In the genomic region with DNA sequence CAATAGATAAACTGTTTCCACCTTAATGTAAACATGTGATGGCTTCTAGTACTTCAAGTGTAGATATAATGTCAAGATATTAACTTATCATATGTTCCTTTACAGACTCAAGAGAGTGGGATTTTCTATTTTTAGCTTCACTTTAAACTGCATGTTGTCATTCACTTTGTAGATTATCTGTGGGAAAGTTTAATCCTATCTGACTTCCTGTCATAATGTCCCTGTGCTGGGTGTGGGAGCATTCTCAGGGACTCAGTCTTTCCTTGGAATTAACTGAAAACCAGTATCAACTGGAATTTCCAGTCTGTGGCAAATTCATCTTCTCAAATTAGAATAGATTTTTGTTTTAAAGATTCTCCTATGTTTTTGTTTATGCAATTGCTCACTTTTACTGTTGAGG, we compare ENCODE assay signal across 26 cellular contexts.
"Had no signal": no experiment of that assay in that cellular context is flagged by ENCODE, and none has a peak within 500 bp of the region (broad histone marks: within the 10 kb centered on the region; RNA-seq: fewer than 3 reads in every experiment).

No MANE protein-coding gene starts in this region.

- H3K9me3 ChIP-seq: left lung, lower lobe of right lung, neutrophil, psoas muscle, right atrium auricular region, tibial nerve, upper lobe of left lung, vagina had no signal

- H2AFZ ChIP-seq: neural progenitor cell, parathyroid adenoma had no signal

- H3K9ac ChIP-seq: neural progenitor cell, parathyroid adenoma had no signal

- H3K36me3 ChIP-seq: left lung, lower lobe of right lung, neural progenitor cell, neutrophil, right atrium auricular region, tibial nerve, upper lobe of left lung, vagina had no signal

- H3K27ac ChIP-seq: left lung, lower lobe of right lung, neural progenitor cell, neutrophil, parathyroid adenoma, psoas muscle, right atrium auricular region, tibial nerve, upper lobe of left lung, vagina had no signal

- DNase-seq: hippocampal formation; kidney; left colon; left lung; lower lobe of right lung; mammary epithelial cell; naive thymus-derived CD8-positive, alpha-beta T cell; occipital lobe; psoas muscle; small intestine; stimulated activated CD4-positive, alpha-beta T cell treated with anti-CD3 and anti-CD28 coated beads, Interleukin-1b, Interleukin-23, amount 100 ng/mL, for 48 hours; stimulated activated CD4-positive, alpha-beta T cell treated with anti-CD3 and anti-CD28 coated beads, Interleukin-2, amount 100 ng/mL, for 48 hours; stimulated activated CD4-positive, alpha-beta T cell treated with anti-CD3 and anti-CD28 coated beads, Interleukin-4, amount 100 ng/mL, for 4 hours; stimulated activated CD8-positive, alpha-beta memory T cell treated with anti-CD3 and anti-CD28 coated beads, Interleukin-4, amount 100 ng/mL, for 48 hours; stimulated activated naive CD4-positive, alpha-beta T cell treated with Interleukin-2 at 50 U/mL for 16 hours; stimulated activated naive CD8-positive, alpha-beta T cell treated with anti-CD3 and anti-CD28 coated beads, Interleukin-15, amount 100 ng/mL, for 72 hours; substantia nigra; upper lobe of left lung had no signal

- H3K79me2 ChIP-seq: parathyroid adenoma had no signal

- H3K4me3 ChIP-seq: left lung, lower lobe of right lung, neural progenitor cell, psoas muscle, right atrium auricular region, tibial nerve, upper lobe of left lung, vagina had no signal

- H3K4me1 ChIP-seq: left lung, lower lobe of right lung, neural progenitor cell, parathyroid adenoma, psoas muscle, right atrium auricular region, tibial nerve, upper lobe of left lung, vagina had no signal

- ATAC-seq: left colon; left lung; lower lobe of right lung; naive thymus-derived CD8-positive, alpha-beta T cell; psoas muscle; sciatic nerve; stimulated activated memory B cell treated with anti-CD40 and anti-IgM and Interleukin-4, amounts not matched to agents 10 μg/mL and 1 μg/mL and 100 μg/mL, for 72 hours; stimulated activated naive CD8-positive, alpha-beta T cell treated with anti-CD3 and anti-CD28 coated beads, Interleukin-15, amount 100 ng/mL, for 72 hours had no signal

- H3K4me2 ChIP-seq: neural progenitor cell had no signal

- H3K27me3 ChIP-seq: left lung, neural progenitor cell, neutrophil, right atrium auricular region, tibial nerve, upper lobe of left lung, vagina had no signal
